In genomic region chr13:45365558-45365885, GRCh38 we compare ENCODE assay signal across 17 cellular contexts.
"Had no signal": no experiment of that assay in that cellular context is flagged by ENCODE, and none has a peak within 500 bp of the region (broad histone marks: within the 10 kb centered on the region; RNA-seq: fewer than 3 reads in every experiment).

No MANE protein-coding gene starts in this region.

- H3K27me3 Mint-ChIP-seq: activated naive CD4-positive, alpha-beta T cell treated with anti-CD3 and anti-CD28 coated beads, Interleukin-2, amount 50 U/mL, for 24 hours; memory B cell had no signal

- H3K4me1 ChIP-seq: breast epithelium had no signal

- H3K27me3 ChIP-seq: breast epithelium, dorsolateral prefrontal cortex, gastrocnemius medialis, heart right ventricle had no signal

- ATAC-seq: gastrocnemius medialis, heart right ventricle, left lobe of liver, sciatic nerve, SK-N-SH treated with all-trans-retinoic acid at 6 μM for 48 hours had no signal

- H3K4me3 ChIP-seq: breast epithelium, dorsolateral prefrontal cortex, gastrocnemius medialis, heart right ventricle had no signal

- H3K9me3 ChIP-seq: breast epithelium, gastrocnemius medialis had no signal

- H3K27ac Mint-ChIP-seq: activated T-helper 2 cell treated with anti-CD3 and anti-CD28 coated beads, Interferon-gamma antibody, Interleukin-2, Interleukin-4, amounts not matched to agents 10 μg/mL and 5 μg/mL and 100 μg/mL, durations not matched to agents 14 hours and 24 hours and 36 hours; memory B cell; nephron progenitor cell had no signal

- H3K36me3 ChIP-seq: breast epithelium, gastrocnemius medialis had no signal

- DNase-seq: gastrocnemius medialis; heart right ventricle; nephron progenitor cell; stimulated activated CD4-positive, alpha-beta T cell treated with anti-CD3 and anti-CD28 coated beads, Interleukin-12 subunit alpha, Interleukin-12 subunit beta, amount 100 ng/mL, for 4 hours; stimulated activated naive CD4-positive, alpha-beta T cell treated with Interleukin-2 at 50 U/mL for 16 hours; trophoblast cell had no signal

- FAIRE-seq: endometrium, islet of Langerhans had no signal

- H3K4me3 Mint-ChIP-seq: activated naive CD4-positive, alpha-beta T cell treated with anti-CD3 and anti-CD28 coated beads, Interleukin-2, amount 50 U/mL, for 24 hours; memory B cell; nephron progenitor cell; T-helper 2 cell treated with Interferon-gamma antibody and Interleukin-4, amounts not matched to agents 5 μg/mL and 100 μg/mL, for 36 hours had no signal

- H3K27ac ChIP-seq: breast epithelium, gastrocnemius medialis, heart right ventricle had no signal
